ENCODE assay signal across 11 cellular contexts in the genomic region with DNA sequence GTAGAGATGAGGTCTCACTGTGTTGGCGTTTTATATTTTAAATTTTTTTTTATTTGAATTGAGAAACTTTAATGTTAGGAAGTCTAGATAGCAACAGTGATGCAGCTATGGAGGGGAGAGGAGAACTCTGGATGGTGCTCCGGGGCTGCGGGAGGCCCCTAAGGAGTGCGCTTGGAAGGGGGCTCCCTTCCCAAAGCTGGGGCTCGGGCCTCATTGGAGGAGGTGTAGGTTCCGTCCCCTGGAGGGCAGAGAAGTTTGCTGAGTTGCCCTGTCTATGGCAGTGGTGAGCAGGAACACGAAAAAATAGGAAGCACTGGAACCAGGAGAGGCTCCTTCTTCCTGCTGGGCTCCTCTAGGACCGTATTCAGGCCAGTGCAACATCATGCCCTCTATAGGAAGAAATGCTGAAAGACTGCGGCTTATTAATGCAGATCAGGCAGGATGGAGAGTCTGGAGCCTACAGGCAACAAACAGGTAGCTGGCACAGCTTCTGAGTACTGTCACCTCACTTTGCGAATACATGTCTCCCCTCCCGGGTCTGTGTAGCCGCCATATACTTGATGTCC. TPM values are rescaled to one million over a fixed set of nuclear protein-coding genes. Genes with fewer than 3 reads are reported as not detected.
A peak's percentile ranks its signal among the peaks of the same experiment; 100 is the strongest.
DNase-seq lines count a peak whose midpoint lies in the region; TF ChIP-seq lines count a peak whose summit lies in the region.
"Had no signal": no experiment of that assay in that cellular context is flagged by ENCODE, and none has a peak within 500 bp of the region (broad histone marks: within the 10 kb centered on the region; RNA-seq: fewer than 3 reads in every experiment).

No MANE protein-coding gene starts in this region.

- no peak overlapping the region for H3K18ac ChIP-seq in H9 (ENCODE audit: insufficient read length, low read depth, low read length)

- H3K36me3 ChIP-seq in WERI-Rb-1 (no peaks in the 10 kb centered on the region), HAP-1 (replicated peaks) (no peaks in the 10 kb centered on the region)
- H3K36me3 ChIP-seq: heart right ventricle, vagina had no signal

- H3K9me3 Mint-ChIP-seq in H9, result peaks cover 0 to 4% of the 10 kb centered on the region in 2 experiments; a peak in 1 of 5 replicates
- H3K9me3 Mint-ChIP-seq: activated T-helper 17 cell treated with anti-CD3 and anti-CD28 coated beads, Interleukin-2, amount 50 U/mL, for 72 hours had no signal

- no peak overlapping the region for H2BK12ac ChIP-seq in H9 (ENCODE audit: insufficient read length, low read depth, low read length)

- H3K4me1 ChIP-seq in H9 (ENCODE audit: insufficient read depth, low read length) (no peaks in the 10 kb centered on the region), HAP-1 (no peaks in the 10 kb centered on the region)
- H3K4me1 ChIP-seq: heart right ventricle, vagina had no signal

- CTCF ChIA-PET in GM10248 (lab: Yijun Ruan, JAX), result interaction anchor here (0.9 to 3.6 kb wide), 5 partner anchors 9 to 21 kb away, joined by 3 to 23 read pairs (median 4); no protein-coding TSS in a partner anchor

- no peak overlapping the region for H3K14ac ChIP-seq in H9 (ENCODE audit: insufficient read depth, low read length)

- H4K91ac ChIP-seq in H9 (ENCODE audit: insufficient read length, low read depth, low read length), result no peak overlapping the region

- no peaks in the 10 kb centered on the region for H3K36me3 Mint-ChIP-seq in H9 (ENCODE audit: insufficient read depth in 1 of 3, low read depth in 3 of 3)

- no peak overlapping the region for H3K4me3 Mint-ChIP-seq in H9
- H3K4me3 Mint-ChIP-seq: activated T-helper 17 cell treated with anti-CD3 and anti-CD28 coated beads, Interleukin-2, amount 50 U/mL, for 72 hours had no signal

- in situ Hi-C loops in HAP-1 (cut with MboI; ENCODE audit: low sequenced_read_pairs), result no loop called here

- H2BK5ac ChIP-seq in H9 (ENCODE audit: insufficient read length, low read length), result no peak overlapping the region

- H3K4ac ChIP-seq in H9 (ENCODE audit: low read depth, low read length), result no peak overlapping the region

- DNase-seq in AG09319 (ENCODE audit: extremely low read depth, low read depth) (no peak), H9 (peak; percentile 60), WERI-Rb-1 (peak; percentile 48), kidney tubule cell (ENCODE audit: low spot score) (peak; percentile 60), HAP-1 (ENCODE audit: low spot score in 2 of 2) (no peak), NK-92 (lab: John Stamatoyannopoulos, UW; ENCODE audit: unreplicated experiment) (no peak), GM10248 (ENCODE audit: extremely low spot score) (no peak)
- DNase-seq in stimulated activated CD4-positive, alpha-beta T cell treated with anti-CD3 and anti-CD28 coated beads, Interleukin-2, amount 100 ng/mL, for 24 hours, result no peak
- DNase-seq: heart right ventricle had no signal

- no peak overlapping the region for H3K9ac ChIP-seq in H9 (ENCODE audit: extremely low read depth, insufficient read length, low read length)

- H3K27me3 ChIP-seq in H9 (ENCODE audit: insufficient read depth, low read length), result no peaks in the 10 kb centered on the region
- no peaks in the 10 kb centered on the region for H3K27me3 ChIP-seq in WERI-Rb-1 (ENCODE audit: insufficient read depth, low read depth, severe bottlenecking)
- H3K27me3 ChIP-seq in HAP-1 (ENCODE audit: low read depth), result no peaks in the 10 kb centered on the region
- H3K27me3 ChIP-seq: vagina had no signal

- H2BK15ac ChIP-seq in H9 (ENCODE audit: low read depth, low read length), result no peak overlapping the region

- no peak overlapping the region for H3K56ac ChIP-seq in H9 (ENCODE audit: insufficient read length, low read depth, low read length)

- no peak overlapping the region for H4K8ac ChIP-seq in H9 (replicated peaks; ENCODE audit: insufficient read length, low read depth, low read length)

- peaks cover 3 to 5% of the 10 kb centered on the region in 2 experiments; a peak in 3 of 4 replicates for H3K4me1 Mint-ChIP-seq in H9

- no peaks in the 10 kb centered on the region for H3K79me2 ChIP-seq in H9 (ENCODE audit: insufficient read depth, low read length)

- no CpG with 5 or more reads among the region's 12 CpGs for WGBS in H9 (ENCODE audit: extremely low coverage, insufficient read length, low lambda C conversion rate)

- no peak overlapping the region for H4K5ac ChIP-seq in H9 (ENCODE audit: insufficient read length, low read depth, low read length)

- POLR2A ChIA-PET in GM10248 (lab: Yijun Ruan, JAX), result no interaction called here

- no peaks in the 10 kb centered on the region for H4K20me1 ChIP-seq in H9 (ENCODE audit: control insufficient read depth, insufficient read depth, insufficient read length)

- no peaks in the 10 kb centered on the region for H3K79me1 ChIP-seq in H9 (ENCODE audit: insufficient read depth, low read depth, low read length, poor library complexity, severe bottlenecking)

- H3T11ph ChIP-seq in H9 (ENCODE audit: low read length), result no peak overlapping the region

- H2BK120ac ChIP-seq in H9 (ENCODE audit: low read depth, low read length, poor library complexity, severe bottlenecking), result no peak overlapping the region

- H3K4me3 ChIP-seq in WERI-Rb-1 (ENCODE audit: low read depth, low read length), result no peak overlapping the region
- H3K4me3 ChIP-seq in HAP-1, result no peak overlapping the region
- H3K4me3 ChIP-seq: heart right ventricle, vagina had no signal

- no peak overlapping the region for H2BK20ac ChIP-seq in H9 (ENCODE audit: low read depth, low read length, poor library complexity, severe bottlenecking)

- peaks cover 46% of the 10 kb centered on the region for H3K27me3 Mint-ChIP-seq in H9 (ENCODE audit: low read depth)
- H3K27me3 Mint-ChIP-seq: activated T-helper 17 cell treated with anti-CD3 and anti-CD28 coated beads, Interleukin-2, amount 50 U/mL, for 72 hours had no signal

- H3K4me2 ChIP-seq in H9 (ENCODE audit: insufficient read depth, insufficient read length, low read length), result no peak overlapping the region

- TF ChIP-seq CTCF in AG09319 (IDR thresholded peaks at IDR 0.05; ENCODE audit: low read depth, low read length), result peak; percentile 40
- TF ChIP-seq CTCF in H9 (conservative IDR thresholded peaks at IDR 0.05), result peak; percentile 68; the same call in 2 of the 3 replicates
- TF ChIP-seq CTCF in WERI-Rb-1 (IDR thresholded peaks at IDR 0.05; ENCODE audit: low read depth, low read length), result peak; percentile 73
- TF ChIP-seq CTCF in GM10248 (IDR thresholded peaks at IDR 0.05; ENCODE audit: control extremely low read depth, extremely low read depth, low read depth, missing control alignments), result no peak

- no peak overlapping the region for H2AK5ac ChIP-seq in H9 (ENCODE audit: insufficient read length, low read length)

- no peak overlapping the region for H3K27ac Mint-ChIP-seq in H9
- H3K27ac Mint-ChIP-seq: activated T-helper 17 cell treated with anti-CD3 and anti-CD28 coated beads, Interleukin-2, amount 50 U/mL, for 72 hours had no signal

- no peak overlapping the region for H2AFZ ChIP-seq in H9 (ENCODE audit: low read length)

- H3K23ac ChIP-seq in H9 (ENCODE audit: insufficient read length, low read depth, low read length), result no peak overlapping the region

- no peak overlapping the region for H3K27ac ChIP-seq in H9 (ENCODE audit: insufficient read length, low read depth, low read length)
- H3K27ac ChIP-seq in WERI-Rb-1, result no peak overlapping the region
- H3K27ac ChIP-seq: heart right ventricle, vagina had no signal

- H3K9me3 ChIP-seq in H9 (ENCODE audit: control insufficient read depth, low read depth, low read length), result no peaks in the 10 kb centered on the region
- no peaks in the 10 kb centered on the region for H3K9me3 ChIP-seq in WERI-Rb-1 (ENCODE audit: severe bottlenecking)
- H3K9me3 ChIP-seq in HAP-1, result no peaks in the 10 kb centered on the region
- H3K9me3 ChIP-seq: vagina had no signal

- H3K23me2 ChIP-seq in H9 (ENCODE audit: insufficient read length, low read depth, low read length, poor library complexity, severe bottlenecking), result no peaks in the 10 kb centered on the region

RNA-seq across cellular contexts. Expression of a gene that starts 16.1 kb away (rescaled TPM):
- 1.7 and 2.2 TPM in 2 replicates for total RNA-seq in H9 (2021)

Comparison
In these comparisons a context has a peak if more than half of its experiments do, and no peak if none do; other contexts are left out.
1. DNase-seq: peak in H9 (single experiment), WERI-Rb-1 (single experiment) and kidney tubule cell (single experiment); none in AG09319 (single experiment), HAP-1 (0 of 2), stimulated activated CD4-positive, alpha-beta T cell treated with anti-CD3 and anti-CD28 coated beads, Interleukin-2, amount 100 ng/mL, for 24 hours (0 of 2), NK-92 (single experiment) and GM10248 (single experiment).